In genomic region chr12:100200450-100201181, GRCh38 we compare ENCODE assay signal across 8 cellular contexts. TPM values are rescaled to one million over a fixed set of nuclear protein-coding genes. Genes with fewer than 3 reads are reported as not detected.
DNase-seq lines count a peak whose midpoint lies in the region; ATAC-seq, FAIRE-seq and TF ChIP-seq lines count a peak whose summit lies in the region.

TSS of gene ACTR6 (plus strand) at chr12:100200815. CDS start at chr12:100200852, 37 bp downstream.

- no peak for FAIRE-seq in D721Med (lab: Jason Lieb, UNC)

- H3K36me3 ChIP-seq in HUES64 (ENCODE audit: insufficient read depth, low read length), result peaks cover 18% of the 10 kb centered on the region
- peaks cover 12% of the 10 kb centered on the region; the same call in 1 of the 2 replicates for H3K36me3 ChIP-seq in OCI-LY1 (ENCODE audit: insufficient read depth, low read length)
- H3K36me3 ChIP-seq in mucosa of descending colon (ENCODE audit: low read depth), result no peaks in the 10 kb centered on the region

- WGBS in HUES64, result under 1% methylated on average over 38 of the region's 38 CpGs

- H3K27ac ChIP-seq in HUES64 (ENCODE audit: low read depth, low read length) (peak within 1 kb of the TSS; percentile 50), OCI-LY1 (ENCODE audit: low read depth, low read length, poor library complexity, severe bottlenecking) (peak within 1 kb of the TSS; percentile 81)

- H3K4me3 ChIP-seq in HUES64 (ENCODE audit: low read length), result peak within 1 kb of the TSS; percentile 75
- H3K4me3 ChIP-seq in OCI-LY1 (ENCODE audit: low read depth, low read length, poor library complexity, severe bottlenecking), result peak within 1 kb of the TSS; percentile 92
- peak within 1 kb of the TSS; percentile 72 for H3K4me3 ChIP-seq in mucosa of descending colon

- H3K27me3 ChIP-seq in HUES64 (ENCODE audit: insufficient read depth, low read length) (no peaks in the 10 kb centered on the region), OCI-LY1 (ENCODE audit: insufficient read depth, low read length) (no peaks in the 10 kb centered on the region)

- H3K9ac ChIP-seq in HUES64 (ENCODE audit: low read depth, low read length) (peak within 1 kb of the TSS; percentile 84), OCI-LY1 (ENCODE audit: low read length) (peak within 1 kb of the TSS; percentile 90)

- no peaks in the 10 kb centered on the region for H4K20me1 ChIP-seq in OCI-LY1 (ENCODE audit: insufficient read depth, low read length)

- H3K9me2 ChIP-seq in OCI-LY1 (ENCODE audit: low read depth, low read length), result no peaks in the 10 kb centered on the region

- TF ChIP-seq CTCF in D721Med (IDR thresholded peaks at IDR 0.05; ENCODE audit: insufficient read depth, missing control alignments) (no peak), OCI-LY1 (IDR thresholded peaks at IDR 0.05; ENCODE audit: low read length) (no peak), mucosa of descending colon (IDR thresholded peaks at IDR 0.05) (no peak)

- peak within 1 kb of the TSS; percentile 96 for H3K4me2 ChIP-seq in OCI-LY1 (ENCODE audit: low read length)

- H3K9me3 ChIP-seq in HUES64 (ENCODE audit: insufficient read depth, low read depth, low read length), result no peaks in the 10 kb centered on the region
- no peaks in the 10 kb centered on the region for H3K9me3 ChIP-seq in OCI-LY1 (ENCODE audit: low read length)
- no peaks in the 10 kb centered on the region for H3K9me3 ChIP-seq in mucosa of descending colon

- H3K4me1 ChIP-seq in HUES64 (ENCODE audit: insufficient read depth, low read length) (peaks cover 5% of the 10 kb centered on the region; the same call in 1 of the 2 replicates), OCI-LY1 (ENCODE audit: insufficient read depth, low read length, severe bottlenecking) (peaks cover 33% of the 10 kb centered on the region), mucosa of descending colon (ENCODE audit: low read depth) (peaks cover 11% of the 10 kb centered on the region)

- intact Hi-C loops in mucosa of descending colon (cut with DNase I, micrococcal nuclease), result no loop called here

- DNase-seq in D721Med (ENCODE audit: insufficient read length, low spot score), result peak; percentile 71
- peak; percentile 97 for DNase-seq in activated CD8-positive, alpha-beta memory T cell treated with anti-CD3 and anti-CD28 coated beads, Interleukin-2, amount 50 U/mL, for 4 hours
- DNase-seq in epidermal melanocyte (ENCODE audit: insufficient read length, low spot score), result peak; percentile 90
- peak; percentile 96 to 100 (median 97) for DNase-seq in mucosa of descending colon
- peak; percentile 94 for DNase-seq in stimulated activated CD8-positive, alpha-beta memory T cell treated with anti-CD3 and anti-CD28 coated beads, Interleukin-4, amount 100 ng/mL, for 24 hours (ENCODE audit: low read depth)

- H3F3A ChIP-seq in OCI-LY1 (ENCODE audit: insufficient read depth, low read length), result no peaks in the 10 kb centered on the region

- peak; percentile 89 for ATAC-seq in GM21447 (IDR thresholded peaks at IDR 0.05; ENCODE audit: unreplicated experiment)
- peak; percentile 91 for ATAC-seq in mucosa of descending colon

- H3K79me2 ChIP-seq in OCI-LY1 (ENCODE audit: insufficient read depth, low read length), result peaks cover 17% of the 10 kb centered on the region

- H2AFZ ChIP-seq in OCI-LY1 (ENCODE audit: low read length), result peak within 1 kb of the TSS; percentile 45; the same call in 1 of the 2 replicates

RNA-seq across cellular contexts. Expression of gene ACTR6, which starts in this region (rescaled TPM):
- 26.7 TPM for polyA plus RNA-seq in HUES64 (2013, experiment 1 of 2)
- polyA plus RNA-seq in HUES64 (2013, experiment 2 of 2), result 32.5 TPM
- total RNA-seq in mucosa of descending colon, result 10 to 100 TPM; 20.4 to 26.5 (median 21.4) TPM

Comparison
In these comparisons a context has a peak if more than half of its experiments do, and no peak if none do; other contexts are left out.
1. Peak in every context shown above with its lines: DNase-seq, ATAC-seq, H3K4me3 ChIP-seq and H3K27ac ChIP-seq.